Comparison of ENCODE assay signal across 16 cellular contexts in the genomic region with DNA sequence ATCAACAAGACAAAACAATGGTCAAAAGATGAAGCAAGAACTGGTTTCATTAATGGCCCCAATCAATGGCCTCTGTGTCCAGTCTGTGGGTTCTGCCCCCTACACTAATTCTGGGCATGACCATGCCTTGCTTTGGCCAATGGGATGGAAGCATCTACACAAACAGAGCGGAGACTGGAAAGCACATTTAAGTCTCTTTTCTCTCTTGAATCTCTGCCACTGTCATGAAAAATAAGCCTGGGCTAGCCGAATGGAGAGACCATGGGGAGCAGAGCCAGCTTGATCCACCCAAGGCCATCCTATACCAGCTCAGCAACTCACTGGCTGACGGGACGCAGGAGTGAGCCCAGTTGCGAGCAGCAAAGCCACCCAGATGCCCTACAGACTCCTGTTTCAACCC. TPM values are rescaled to one million over a fixed set of nuclear protein-coding genes. Genes with fewer than 3 reads are reported as not detected.
DNase-seq lines count a peak whose midpoint lies in the region; ATAC-seq and TF ChIP-seq lines count a peak whose summit lies in the region.
"Had no signal": no experiment of that assay in that cellular context is flagged by ENCODE, and none has a peak within 500 bp of the region (broad histone marks: within the 10 kb centered on the region; RNA-seq: fewer than 3 reads in every experiment).

No MANE protein-coding gene starts in this region.

- no peak for TF ChIP-seq CTCF in gastrocnemius medialis (IDR thresholded peaks at IDR 0.05 in 4 of 5, conservative IDR thresholded peaks at IDR 0.05 in 1 of 5)

- no peak for TF ChIP-seq POLR2A in gastrocnemius medialis (IDR thresholded peaks at IDR 0.05)

- DNase-seq in Ammon's horn (ENCODE audit: low spot score): peak; percentile 91
- peak in 53 of 61 donors; percentile 9 to 86 (median 53) for DNase-seq in caudate nucleus (lab: John Stamatoyannopoulos, UW)
- peak in 35 of 51 donors; percentile 4 to 85 (median 44) for DNase-seq in hypothalamus (lab: John Stamatoyannopoulos, UW)
- peak; percentile 97 for DNase-seq in pons (ENCODE audit: low spot score)
- DNase-seq in iPS-NIHi7 (ENCODE audit: extremely low spot score): no peak
- DNase-seq in gastrocnemius medialis: no peak
- no peak for DNase-seq in NCI-H2171 treated with DMSO at 0.1 percent for 48 hours (lab: John Stamatoyannopoulos, UW)
- no peak for DNase-seq in H7
- DNase-seq: 8988T, GOT3, KG1, NCI-H1048, NCI-H345, NCI-H69, PC-9 had no signal

- no peaks in the 10 kb centered on the region for H3K9me3 ChIP-seq in gastrocnemius medialis

- H3K27me3 ChIP-seq in gastrocnemius medialis (no peaks in the 10 kb centered on the region), H7 (ENCODE audit: control insufficient read depth, insufficient read depth, low read length) (no peaks in the 10 kb centered on the region)
- H3K27me3 ChIP-seq: BLaER1 treated with 17β-estradiol and CSF1 and Interleukin-3, amounts not matched to agents 10 nM and 100 nM had no signal

- in situ Hi-C loops in gastrocnemius medialis (cut with MboI; ENCODE audit: low sequenced_read_pairs in 4 of 4): loop anchor here in 3 of 4 donors (25.0 kb wide), 2 partner anchors 172 to 422 kb away; partner anchors contain the start of gene TASOR2 (in 3 of the 3)

- H3K4me3 ChIP-seq in gastrocnemius medialis: no peak overlapping the region
- no peak overlapping the region for H3K4me3 ChIP-seq in H7 (ENCODE audit: insufficient read depth, low read depth, low read length)
- H3K4me3 ChIP-seq: BLaER1 treated with 17β-estradiol and CSF1 and Interleukin-3, amounts not matched to agents 10 nM and 100 nM; PC-9 had no signal

- intact Hi-C loops in gastrocnemius medialis (cut with DNase I; ENCODE audit: low total_unique reads): no loop called here

- no peaks in the 10 kb centered on the region for H3K4me1 ChIP-seq in gastrocnemius medialis

- no peak for ATAC-seq in gastrocnemius medialis

- H3K27ac ChIP-seq in caudate nucleus (ENCODE audit: low read depth, low read length): peak overlapping the region; percentile 98
- no peak overlapping the region for H3K27ac ChIP-seq in gastrocnemius medialis
- H3K27ac ChIP-seq: BLaER1 treated with 17β-estradiol and CSF1 and Interleukin-3, amounts not matched to agents 10 nM and 100 nM; PC-9 had no signal

- no peaks in the 10 kb centered on the region for H3K36me3 ChIP-seq in gastrocnemius medialis
- H3K36me3 ChIP-seq in H7 (replicated peaks; ENCODE audit: control insufficient read depth, insufficient read depth, low read length): no peaks in the 10 kb centered on the region

RNA-seq across cellular contexts. Expression of gene ANKRD16, which starts 30.9 kb away (rescaled TPM):
- total RNA-seq in gastrocnemius medialis: 1 to 10 TPM; 1.4 to 5.4 (median 3.8) TPM
- 11.1 and 13.2 TPM in 2 replicates for total RNA-seq in H7 (2014; rRNA removed; shearing (Covaris generic))

RNA-seq across cellular contexts. Expression of gene FBH1, which starts 31.2 kb away (rescaled TPM):
- 10 to 100 TPM; 62.6 to 96.9 (median 68.2) TPM for total RNA-seq in gastrocnemius medialis
- total RNA-seq in H7 (2014; rRNA removed; shearing (Covaris generic)): 72.1 and 78.0 TPM in 2 replicates

RNA-seq across cellular contexts. Expression of gene GDI2, which starts 45.6 kb away (rescaled TPM):
- 100 to 1,000 TPM; 143 to 197 (median 171) TPM for total RNA-seq in gastrocnemius medialis
- total RNA-seq in H7 (2014; rRNA removed; shearing (Covaris generic)): 465 and 590 TPM in 2 replicates

Comparison
In these comparisons a context has a peak if more than half of its experiments do, and no peak if none do; other contexts are left out.
1. DNase-seq: peak in Ammon's horn (single experiment), caudate nucleus (53 of 61), hypothalamus (35 of 51) and pons (single experiment); none in iPS-NIHi7 (single experiment), gastrocnemius medialis (0 of 2), NCI-H2171 treated with DMSO at 0.1 percent for 48 hours (single experiment) and H7 (single experiment).